Comparison of ENCODE assay signal across 17 cellular contexts in the genomic region with DNA sequence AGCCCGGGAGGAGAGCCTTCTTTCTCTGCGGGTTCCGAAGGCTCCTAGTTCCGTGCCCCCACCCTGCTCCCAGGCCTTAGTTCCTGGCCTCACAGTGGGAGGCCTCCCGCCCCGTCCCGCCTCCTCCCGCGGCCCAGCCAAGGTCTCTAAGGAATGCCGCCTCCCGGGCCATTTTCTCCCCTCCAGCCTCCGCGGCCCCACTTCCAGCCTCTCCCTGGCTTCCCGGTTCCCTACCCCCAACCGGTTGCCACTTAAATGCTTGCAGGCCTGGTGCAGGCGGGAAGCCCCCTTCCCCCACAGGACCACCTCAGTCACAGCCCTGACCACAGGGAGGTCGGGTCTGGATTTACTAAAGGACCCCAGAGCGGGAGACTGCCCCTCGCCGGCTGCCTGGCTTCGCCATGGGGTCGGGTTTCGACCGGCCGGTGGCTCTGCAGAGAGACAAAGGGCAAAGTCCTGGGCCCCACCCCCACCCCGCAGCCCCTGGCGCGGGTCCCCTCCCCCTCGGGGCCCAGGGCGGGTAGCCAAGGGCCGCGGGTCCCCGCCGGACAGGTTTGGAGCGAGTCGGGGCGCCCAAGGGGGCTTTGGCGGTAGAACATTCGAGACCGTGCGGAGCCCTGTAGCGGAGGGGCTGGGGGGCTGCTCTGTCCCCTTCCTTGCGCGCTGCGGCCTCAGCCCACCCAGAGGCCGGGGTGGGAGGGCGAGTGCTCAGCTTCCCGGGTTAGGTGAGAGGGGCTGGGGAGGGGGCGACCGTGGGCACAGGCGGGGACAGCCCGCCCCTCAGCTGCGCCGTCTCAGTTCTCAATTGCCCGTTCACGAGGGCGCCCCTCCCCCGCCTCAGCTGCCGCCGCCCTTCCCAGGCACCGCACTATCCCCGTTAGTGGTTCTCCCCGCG. TPM values are rescaled to one million over a fixed set of nuclear protein-coding genes. Genes with fewer than 3 reads are reported as not detected.
A peak's percentile ranks its signal among the peaks of the same experiment; 100 is the strongest.
DNase-seq lines count a peak whose midpoint lies in the region; ATAC-seq, FAIRE-seq and TF ChIP-seq lines count a peak whose summit lies in the region.
"Had no signal": no experiment of that assay in that cellular context is flagged by ENCODE, and none has a peak within 500 bp of the region (broad histone marks: within the 10 kb centered on the region; RNA-seq: fewer than 3 reads in every experiment).

No MANE protein-coding gene starts in this region.

- peak overlapping the region; percentile 97 for H3K9ac ChIP-seq in HUES48 (ENCODE audit: low read depth, low read length)
- H3K9ac ChIP-seq in H1 (replicated peaks in 1 of 4; ENCODE audit: extremely low read depth in 1 of 4, low read depth in 3 of 4, low read length in 3 of 4), result peak overlapping the region; percentile 74 to 87 (median 84)
- H3K9ac ChIP-seq: BLaER1 treated with 17β-estradiol and CSF1 and Interleukin-3, amounts not matched to agents 10 nM and 100 nM had no signal

- H3K79me1 ChIP-seq in H1 (ENCODE audit: low read depth, low read length), result peaks cover 19% of the 10 kb centered on the region

- H3K23me2 ChIP-seq in H1 (ENCODE audit: low read depth, low read length), result no peaks in the 10 kb centered on the region; the same call in 1 of the 2 replicates

- DNase-seq in AG10803 (ENCODE audit: low read depth) (peak; percentile 34), H1 (ENCODE audit: low read depth in 1 of 2, low spot score in 2 of 2) (peak; percentile 56 to 90), mucosa of descending colon (no peak), superior temporal gyrus (ENCODE audit: extremely low spot score) (no peak), NCI-H2107 (lab: John Stamatoyannopoulos, UW) (no peak)
- DNase-seq: central memory CD4-positive, alpha-beta T cell; foreskin melanocyte; HCEC 1CT; NCI-H510A; right lobe of liver had no signal

- no peak overlapping the region for H3K23ac ChIP-seq in H1 (ENCODE audit: insufficient read length)

- peak overlapping the region; percentile 87; the same call in 1 of the 2 replicates for H2BK12ac ChIP-seq in H1 (ENCODE audit: low read depth, low read length)

- no peak for TF ChIP-seq CTCF in AG10803 (conservative IDR thresholded peaks at IDR 0.05; ENCODE audit: low read length)
- TF ChIP-seq CTCF in H1 (IDR thresholded peaks at IDR 0.05; ENCODE audit: control extremely low read depth in 1 of 3, insufficient read depth in 1 of 3, low read depth in 1 of 3, low read length in 3 of 3), result no peak
- no peak for TF ChIP-seq CTCF in mucosa of descending colon (IDR thresholded peaks at IDR 0.05)

- H3K4me1 ChIP-seq in HUES48 (ENCODE audit: control insufficient read depth, insufficient read depth, low read length), result peaks cover 55% of the 10 kb centered on the region
- peaks cover 22 to 38% (median 28%) of the 10 kb centered on the region in 4 experiments for H3K4me1 ChIP-seq in H1 (replicated peaks in 1 of 4; ENCODE audit: control insufficient read depth in 3 of 4, insufficient read depth in 4 of 4, low read length in 3 of 4)
- H3K4me1 ChIP-seq in mucosa of descending colon (ENCODE audit: low read depth), result peaks cover 11% of the 10 kb centered on the region

- peak overlapping the region; percentile 67 for H3K56ac ChIP-seq in H1 (replicated peaks; ENCODE audit: insufficient read length, low read depth, low read length)

- POLR2A ChIA-PET in H1 (lab: Charles Lee; ENCODE audit: partially characterized antibody), result interaction anchor here (0.5 to 13.9 kb wide), 23 partner anchors 8 to 335 kb away, joined by 3 to 366 read pairs (median 4); partner anchors contain the start of genes IGF2BP1, SNF8 and UBE2Z

- H2AK5ac ChIP-seq in H1 (ENCODE audit: low read depth, low read length), result peak overlapping the region; percentile 24; the same call in 1 of the 2 replicates

- peaks cover 34 to 40% of the 10 kb centered on the region in 2 experiments for H4K20me1 ChIP-seq in H1 (replicated peaks in 1 of 2; ENCODE audit: control insufficient read depth in 1 of 2, insufficient read depth in 2 of 2, low read length in 2 of 2)

- no peak overlapping the region for H2AFZ ChIP-seq in H1 (ENCODE audit: low read length)

- peak overlapping the region; percentile 98 for H4K8ac ChIP-seq in H1 (ENCODE audit: extremely low read depth, insufficient read depth, low read length)

- H4K5ac ChIP-seq in H1 (ENCODE audit: insufficient read length, low read depth, low read length), result peak overlapping the region; percentile 82

- peak overlapping the region; percentile 47 for H2BK120ac ChIP-seq in H1 (replicated peaks; ENCODE audit: low read depth, low read length)

- H3K14ac ChIP-seq in H1 (ENCODE audit: insufficient read length), result no peak overlapping the region

- no peak for FAIRE-seq in H1 (lab: Jason Lieb, UNC)

- peak overlapping the region; percentile 83 to 96 for H3K4me2 ChIP-seq in H1 (ENCODE audit: insufficient read depth in 1 of 2, low read depth in 2 of 2, low read length in 2 of 2)

- CTCF ChIA-PET in H1 (lab: Charles Lee; ENCODE audit: partially characterized antibody), result interaction anchor here (1.1 to 9.4 kb wide), 14 partner anchors 9 to 129 kb away, joined by 3 to 222 read pairs (median 6); partner anchors contain the start of genes IGF2BP1 and SNF8

- H3K4me3 ChIP-seq in AG10803 (ENCODE audit: low read length), result peak overlapping the region; percentile 57
- peak overlapping the region; percentile 68 for H3K4me3 ChIP-seq in HUES48 (ENCODE audit: low read depth, low read length)
- peak overlapping the region; percentile 17 to 65 (median 51) for H3K4me3 ChIP-seq in H1 (ENCODE audit: extremely low read depth in 1 of 4, insufficient read depth in 2 of 4, low read depth in 3 of 4, low read length in 4 of 4)
- H3K4me3 ChIP-seq in mucosa of descending colon, result no peak overlapping the region
- H3K4me3 ChIP-seq: BLaER1 treated with 17β-estradiol and CSF1 and Interleukin-3, amounts not matched to agents 10 nM and 100 nM had no signal

- peak overlapping the region; percentile 89 for H2BK5ac ChIP-seq in H1 (ENCODE audit: low read depth, low read length)

- peak overlapping the region; percentile 97 for H3K4ac ChIP-seq in H1 (replicated peaks; ENCODE audit: insufficient read length, low read depth, low read length)

- H2BK20ac ChIP-seq in H1 (ENCODE audit: low read length), result 0 out of 2 replicates have a peak overlapping the region, but pooled peaks have one; percentile 10

- ATAC-seq in mucosa of descending colon (peak; percentile 23), GM18867 (IDR thresholded peaks at IDR 0.05; ENCODE audit: unreplicated experiment) (no peak), GM18861 (IDR thresholded peaks at IDR 0.05; ENCODE audit: unreplicated experiment) (no peak)
- ATAC-seq: activated T-helper 17 cell treated with anti-CD3 and anti-CD28 coated beads, Interleukin-2, amount 50 U/mL, for 72 hours had no signal

- intact Hi-C loops in mucosa of descending colon (cut with DNase I, micrococcal nuclease), result no loop called here

- H3K36me3 ChIP-seq in HUES48 (ENCODE audit: control insufficient read depth, insufficient read depth, low read length) (peaks cover 27% of the 10 kb centered on the region), H1 (ENCODE audit: control insufficient read depth in 2 of 4, insufficient read depth in 4 of 4, low read length in 3 of 4) (peaks cover 0 to 27% (median 3%) of the 10 kb centered on the region in 4 experiments; a peak in 4 of 8 replicates), mucosa of descending colon (ENCODE audit: low read depth) (no peaks in the 10 kb centered on the region)
- H3K36me3 ChIP-seq: BLaER1 treated with 17β-estradiol and CSF1 and Interleukin-3, amounts not matched to agents 10 nM and 100 nM; right lobe of liver had no signal

- no peaks in the 10 kb centered on the region for H3K27me3 ChIP-seq in HUES48 (ENCODE audit: control insufficient read depth, insufficient read depth, low read length)
- no peaks in the 10 kb centered on the region for H3K27me3 ChIP-seq in H1 (replicated peaks in 1 of 4; ENCODE audit: control insufficient read depth in 3 of 4, extremely low read depth in 1 of 4, insufficient read depth in 3 of 4, low read length in 3 of 4)

- H3K18ac ChIP-seq in H1 (ENCODE audit: extremely low read depth, low read length), result peak overlapping the region; percentile 99

- TF ChIP-seq POLR2A in H1 (IDR thresholded peaks at IDR 0.05; ENCODE audit: control extremely low read depth in 1 of 2, low read depth in 2 of 2, low read length in 2 of 2), result peak; percentile 76 to 85

- TF ChIP-seq EP300 in H1 (IDR thresholded peaks at IDR 0.05; ENCODE audit: borderline replicate concordance in 1 of 2, low read depth in 2 of 2, low read length in 2 of 2), result 0 out of 3 replicates have a peak, but pooled peaks of 1 of the 2 experiments have one; percentile 32

- 3% methylated on average over 38 of the region's 64 CpGs; no CpG with 5 or more reads in 1 of the 2 experiments for WGBS in H1 (ENCODE audit: extremely low coverage in 1 of 2, insufficient coverage in 1 of 2, insufficient read length in 1 of 2, insufficient replicate concordance in 2 of 2, low coverage in 1 of 2, low lambda C conversion rate in 2 of 2, missing lambda C conversion rate in 1 of 2), 2 experiments

- no peak for TF ChIP-seq RAD21 in H1 (IDR thresholded peaks at IDR 0.05 in 1 of 2, conservative IDR thresholded peaks at IDR 0.05 in 1 of 2; ENCODE audit: low read depth in 2 of 2, low read length in 2 of 2)

- peak overlapping the region; percentile 93 for H4K91ac ChIP-seq in H1 (replicated peaks; ENCODE audit: insufficient read length, low read length)

- no peaks in the 10 kb centered on the region for H3K9me3 ChIP-seq in HUES48 (ENCODE audit: control insufficient read depth, insufficient read depth, low read length)
- no peaks in the 10 kb centered on the region for H3K9me3 ChIP-seq in H1 (ENCODE audit: insufficient read depth in 2 of 2, low read depth in 1 of 2, low read length in 1 of 2)
- H3K9me3 ChIP-seq in mucosa of descending colon, result no peaks in the 10 kb centered on the region
- H3K9me3 ChIP-seq: BLaER1 treated with 17β-estradiol and CSF1 and Interleukin-3, amounts not matched to agents 10 nM and 100 nM; right lobe of liver had no signal

- peaks cover 30 to 92% of the 10 kb centered on the region in 2 experiments for H3K79me2 ChIP-seq in H1 (ENCODE audit: control insufficient read depth in 1 of 2, insufficient read depth in 2 of 2, low read length in 2 of 2)

- H3K27ac ChIP-seq in HUES48 (ENCODE audit: low read depth, low read length) (peak overlapping the region; percentile 99), H1 (ENCODE audit: low read depth, low read length) (peak overlapping the region; percentile 96)
- H3K27ac ChIP-seq: BLaER1 treated with 17β-estradiol and CSF1 and Interleukin-3, amounts not matched to agents 10 nM and 100 nM; right lobe of liver had no signal

- no peak overlapping the region for H2BK15ac ChIP-seq in H1 (ENCODE audit: low read length)

RNA-seq across cellular contexts. Expression of gene IGF2BP1, which starts 16.4 kb away (rescaled TPM):
- total RNA-seq in H1 (2021; fragmentation: NEBNext Ultra II Directional; extraction: Animal tissue kit (Norgen Biotek cat#: 25700)), result 487 and 513 TPM in 2 replicates
- 41.6 and 92.2 TPM in 2 replicates for polyA plus RNA-seq in H1 (2011; rRNA removed)
- 61.5 TPM for polyA plus RNA-seq in H1 (2011; cell fraction: cytosol; rRNA removed)
- 133 TPM for polyA plus RNA-seq in H1 (2011; cell fraction: nucleus; rRNA removed)
- polyA plus RNA-seq in H1 (2012, experiment 1 of 2), result 99.0 to 129 TPM (median 117 TPM) in 4 replicates
- polyA plus RNA-seq in H1 (2012, experiment 2 of 2), result 51.1 TPM
- polyA plus RNA-seq in H1 (2013, experiment 1 of 2), result 101 TPM
- 103 TPM for polyA plus RNA-seq in H1 (2013, experiment 2 of 2)
- 125 and 134 TPM in 2 replicates for polyA minus RNA-seq in H1 (2011; rRNA and poly(A)+ RNA removed)
- polyA minus RNA-seq in H1 (2011; cell fraction: cytosol; rRNA and poly(A)+ RNA removed), result 145 TPM
- 95.5 TPM for polyA minus RNA-seq in H1 (2011; cell fraction: nucleus; rRNA and poly(A)+ RNA removed)
- total RNA-seq in mucosa of descending colon, result under 1 TPM in 2 of 3 donors, not detected in 1; 0.06 to 0.07 TPM

RNA-seq across cellular contexts. Expression of gene GIP, which starts 45.2 kb away (rescaled TPM):
- total RNA-seq in H1 (2021; fragmentation: NEBNext Ultra II Directional; extraction: Animal tissue kit (Norgen Biotek cat#: 25700)), result not detected in 2 replicates
- polyA plus RNA-seq in H1 (2011; rRNA removed), result 0.14 and 0.16 TPM in 2 replicates
- polyA plus RNA-seq in H1 (2011; cell fraction: cytosol; rRNA removed), result not detected
- not detected for polyA plus RNA-seq in H1 (2011; cell fraction: nucleus; rRNA removed)
- polyA plus RNA-seq in H1 (2012, experiment 1 of 2), result 0.29 to 0.34 TPM in 2 of 4 replicates, not detected in the others
- polyA plus RNA-seq in H1 (2012, experiment 2 of 2), result not detected
- 0.39 TPM for polyA plus RNA-seq in H1 (2013, experiment 1 of 2)
- 0.66 TPM for polyA plus RNA-seq in H1 (2013, experiment 2 of 2)
- polyA minus RNA-seq in H1 (2011; rRNA and poly(A)+ RNA removed), result 0.39 TPM in 1 of 2 replicates, not detected in the other
- not detected for polyA minus RNA-seq in H1 (2011; cell fraction: cytosol; rRNA and poly(A)+ RNA removed)
- not detected for polyA minus RNA-seq in H1 (2011; cell fraction: nucleus; rRNA and poly(A)+ RNA removed)
- total RNA-seq in mucosa of descending colon, result not detected
- total RNA-seq: activated T-helper 17 cell treated with anti-CD3 and anti-CD28 coated beads, Interleukin-2, amount 50 U/mL, for 72 hours; M059J; right lobe of liver; urinary bladder had no signal
- polyA plus RNA-seq: urinary bladder had no signal

Comparison
In these comparisons a context has a peak if more than half of its experiments do, and no peak if none do; other contexts are left out.
1. DNase-seq: peak in AG10803 (single experiment) and H1 (2 of 2); none in mucosa of descending colon (0 of 3), superior temporal gyrus (single experiment) and NCI-H2107 (single experiment).
2. RNA of gene IGF2BP1, which starts 16.4 kb away (total RNA-seq): 487 to 513 TPM in H1; 0.06 to 0.07 TPM in mucosa of descending colon; every median in the first group is over 100 times any median in the second.